In the genomic region with DNA sequence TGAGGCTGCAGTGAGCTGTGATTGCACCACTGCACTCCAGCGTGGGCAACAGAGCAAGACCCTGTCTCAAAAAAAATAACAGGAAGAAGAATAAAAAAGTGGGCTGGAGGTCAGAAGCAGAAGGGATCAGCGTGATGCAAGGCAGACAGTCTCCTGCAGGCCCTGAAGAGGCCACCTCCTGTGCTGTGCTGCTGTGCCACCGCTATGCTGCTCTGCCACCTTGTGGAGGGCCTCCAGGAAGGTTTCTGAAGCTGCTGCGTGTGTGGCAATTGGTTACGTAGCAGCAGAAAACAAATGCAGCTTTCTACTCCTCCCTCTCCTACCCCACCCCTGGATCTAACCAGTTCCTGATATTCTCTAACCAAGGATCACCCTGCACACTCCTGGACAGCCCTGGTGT, we compare ENCODE assay signal across 14 cellular contexts.
DNase-seq lines count a peak whose midpoint lies in the region; ATAC-seq and TF ChIP-seq lines count a peak whose summit lies in the region.
"Had no signal": no experiment of that assay in that cellular context is flagged by ENCODE, and none has a peak within 500 bp of the region (broad histone marks: within the 10 kb centered on the region; RNA-seq: fewer than 3 reads in every experiment).

No MANE protein-coding gene starts in this region.

- TF ChIP-seq CTCF in WERI-Rb-1 (IDR thresholded peaks at IDR 0.05; ENCODE audit: low read depth, low read length), result peak; percentile 65

- no peak for ATAC-seq in GM21619 (IDR thresholded peaks at IDR 0.05; ENCODE audit: unreplicated experiment)
- no peak for ATAC-seq in GM21723 (IDR thresholded peaks at IDR 0.05; ENCODE audit: unreplicated experiment)

- no peaks in the 10 kb centered on the region for H3K36me3 ChIP-seq in WERI-Rb-1

- H3K27ac ChIP-seq in WERI-Rb-1, result no peak overlapping the region
- H3K27ac ChIP-seq: A549, HL-60 had no signal

- H3K4me3 ChIP-seq in WERI-Rb-1 (ENCODE audit: low read depth, low read length), result no peak overlapping the region
- H3K4me3 ChIP-seq: A549 had no signal

- no peaks in the 10 kb centered on the region for H3K9me3 ChIP-seq in WERI-Rb-1 (ENCODE audit: severe bottlenecking)
- H3K9me3 ChIP-seq: A549 had no signal

- peaks cover 8% of the 10 kb centered on the region for H3K27me3 ChIP-seq in WERI-Rb-1 (ENCODE audit: insufficient read depth, low read depth, severe bottlenecking)

- DNase-seq in NCI-H146 (lab: John Stamatoyannopoulos, UW), result peak; percentile 3
- no peak for DNase-seq in NCI-H146 treated with DMSO at 0.1 percent for 48 hours (lab: John Stamatoyannopoulos, UW; ENCODE audit: unreplicated experiment)
- DNase-seq in GDM1 (lab: John Stamatoyannopoulos, UW), result peak; percentile 4
- peak; percentile 11 for DNase-seq in NCI-H526 treated with DMSO at 0.1 percent for 48 hours (lab: John Stamatoyannopoulos, UW)
- DNase-seq in WERI-Rb-1, result peak; percentile 28
- no peak for DNase-seq in activated naive CD4-positive, alpha-beta T cell treated with Interleukin-2 at 50 U/mL for 16 hours
- DNase-seq: activated B cell treated with CpG ODN at 0.5 μM for 24 hours; central memory CD4-positive, alpha-beta T cell; MM.1S; stimulated activated naive B cell treated with anti-CD40 and anti-IgM and Interleukin-4, amounts not matched to agents 10 μg/mL and 1 μg/mL and 100 μg/mL, for 72 hours had no signal

Comparison
In these comparisons a context has a peak if more than half of its experiments do, and no peak if none do; other contexts are left out.
1. DNase-seq: peak in NCI-H146 (single experiment), GDM1 (single experiment), NCI-H526 treated with DMSO at 0.1 percent for 48 hours (single experiment) and WERI-Rb-1 (single experiment); none in NCI-H146 treated with DMSO at 0.1 percent for 48 hours (single experiment) and activated naive CD4-positive, alpha-beta T cell treated with Interleukin-2 at 50 U/mL for 16 hours (single experiment).